ENCODE assay signal across 17 cellular contexts in genomic region chr13:43232144-43232840, GRCh38.
DNase-seq lines count a peak whose midpoint lies in the region; ATAC-seq and TF ChIP-seq lines count a peak whose summit lies in the region.
"Had no signal": no experiment of that assay in that cellular context is flagged by ENCODE, and none has a peak within 500 bp of the region (broad histone marks: within the 10 kb centered on the region; RNA-seq: fewer than 3 reads in every experiment).

No MANE protein-coding gene starts in this region.

- no peak overlapping the region for H3K27ac Mint-ChIP-seq in glutamatergic neuron (ENCODE audit: unreplicated experiment)
- H3K27ac Mint-ChIP-seq in activated T-helper 17 cell treated with anti-CD3 and anti-CD28 coated beads, Interleukin-2, amount 50 U/mL, for 72 hours: no peak overlapping the region
- H3K27ac Mint-ChIP-seq in activated CD4-positive, alpha-beta T cell treated with anti-CD3 and anti-CD28 coated beads for 36 hours: no peak overlapping the region
- H3K27ac Mint-ChIP-seq: HFFc6 had no signal

- H3K4me3 ChIP-seq in ACC112 (ENCODE audit: low read depth, low read length) (no peak overlapping the region), PC-9 (no peak overlapping the region), cardiac fibroblast (replicated peaks in 1 of 2; ENCODE audit: low read depth in 2 of 2, low read length in 2 of 2) (no peak overlapping the region)
- H3K4me3 ChIP-seq: K562, SJCRH30 had no signal

- no peaks in the 10 kb centered on the region for H3K9me2 ChIP-seq in PC-9 (ENCODE audit: insufficient read depth)

- no peaks in the 10 kb centered on the region for H3K36me3 Mint-ChIP-seq in glutamatergic neuron (ENCODE audit: unreplicated experiment)
- H3K36me3 Mint-ChIP-seq in activated T-helper 17 cell treated with anti-CD3 and anti-CD28 coated beads, Interleukin-2, amount 50 U/mL, for 72 hours (ENCODE audit: low read depth): no peaks in the 10 kb centered on the region
- no peaks in the 10 kb centered on the region for H3K36me3 Mint-ChIP-seq in activated CD4-positive, alpha-beta T cell treated with anti-CD3 and anti-CD28 coated beads for 36 hours (ENCODE audit: low read depth)

- POLR2A ChIA-PET in PC-9 (lab: Charles Lee; ENCODE audit: unreplicated experiment): no interaction called here
- POLR2A ChIA-PET in activated CD4-positive, alpha-beta T cell treated with anti-CD3 and anti-CD28 coated beads for 36 hours (lab: Charles Lee): no interaction called here

- H3K36me3 ChIP-seq in ACC112 (ENCODE audit: insufficient read depth, low read length) (no peaks in the 10 kb centered on the region), PC-9 (ENCODE audit: low read depth) (no peaks in the 10 kb centered on the region)
- H3K36me3 ChIP-seq: SJCRH30 had no signal

- CTCF ChIA-PET in PC-9 (lab: Charles Lee): no interaction called here
- CTCF ChIA-PET in activated CD4-positive, alpha-beta T cell treated with anti-CD3 and anti-CD28 coated beads for 36 hours (lab: Charles Lee): no interaction called here

- no peak overlapping the region for H3K4me3 Mint-ChIP-seq in glutamatergic neuron (ENCODE audit: unreplicated experiment)
- no peak overlapping the region for H3K4me3 Mint-ChIP-seq in activated T-helper 17 cell treated with anti-CD3 and anti-CD28 coated beads, Interleukin-2, amount 50 U/mL, for 72 hours
- no peak overlapping the region for H3K4me3 Mint-ChIP-seq in activated CD4-positive, alpha-beta T cell treated with anti-CD3 and anti-CD28 coated beads for 36 hours
- H3K4me3 Mint-ChIP-seq: HFFc6 had no signal

- H2AFZ ChIP-seq in ACC112 (ENCODE audit: low read length, unreplicated experiment) (no peak overlapping the region), PC-9 (no peak overlapping the region)

- peaks cover 8% of the 10 kb centered on the region for H3K4me1 Mint-ChIP-seq in glutamatergic neuron (ENCODE audit: low read depth, unreplicated experiment)
- no peaks in the 10 kb centered on the region for H3K4me1 Mint-ChIP-seq in activated T-helper 17 cell treated with anti-CD3 and anti-CD28 coated beads, Interleukin-2, amount 50 U/mL, for 72 hours
- no peaks in the 10 kb centered on the region for H3K4me1 Mint-ChIP-seq in activated CD4-positive, alpha-beta T cell treated with anti-CD3 and anti-CD28 coated beads for 36 hours

- no peaks in the 10 kb centered on the region for H3F3A ChIP-seq in PC-9 (ENCODE audit: insufficient read depth, low read depth)

- no peak for ATAC-seq in activated T-helper 17 cell treated with anti-CD3 and anti-CD28 coated beads, Interleukin-2, amount 50 U/mL, for 72 hours (replicated peaks)
- no peak for ATAC-seq in activated CD4-positive, alpha-beta T cell treated with anti-CD3 and anti-CD28 coated beads for 36 hours
- ATAC-seq: K562 had no signal

- H3K27me3 ChIP-seq in ACC112 (ENCODE audit: insufficient read depth, low read length): no peaks in the 10 kb centered on the region
- no peaks in the 10 kb centered on the region for H3K27me3 ChIP-seq in PC-9 (ENCODE audit: insufficient read depth, low read depth)
- H3K27me3 ChIP-seq: SJCRH30 had no signal

- H3K4me1 ChIP-seq in ACC112 (ENCODE audit: control insufficient read depth, insufficient read depth, low read length, unreplicated experiment) (peaks cover 31% of the 10 kb centered on the region), PC-9 (replicated peaks; ENCODE audit: insufficient read depth) (peaks cover 11% of the 10 kb centered on the region; the same call in 1 of the 2 replicates)

- H3K27ac ChIP-seq in ACC112 (ENCODE audit: low read depth, low read length) (peak overlapping the region; percentile 60), PC-9 (peak overlapping the region; percentile 9; the same call in 1 of the 2 replicates)
- H3K27ac ChIP-seq: C4-2B had no signal

- BruUV-seq in PC-9 (replicated peaks; lab: Mats Ljungman, UMichigan): no TSS peak

- H4K20me1 ChIP-seq in PC-9 (ENCODE audit: insufficient read depth): no peaks in the 10 kb centered on the region

- no peaks in the 10 kb centered on the region for H3K9me3 ChIP-seq in PC-9 (ENCODE audit: insufficient read depth, low read depth)
- H3K9me3 ChIP-seq: SJCRH30 had no signal

- TF ChIP-seq CTCF in PC-9 (conservative IDR thresholded peaks at IDR 0.05) (no peak), cardiac fibroblast (IDR thresholded peaks at IDR 0.05; ENCODE audit: low read depth, low read length) (no peak), glutamatergic neuron (IDR thresholded peaks at IDR 0.05; ENCODE audit: partially characterized antibody, unreplicated experiment) (no peak)

- no peak overlapping the region for H3K4me2 ChIP-seq in PC-9

- H3K9me3 Mint-ChIP-seq in glutamatergic neuron (ENCODE audit: unreplicated experiment): peaks cover 1% of the 10 kb centered on the region
- no peaks in the 10 kb centered on the region for H3K9me3 Mint-ChIP-seq in activated T-helper 17 cell treated with anti-CD3 and anti-CD28 coated beads, Interleukin-2, amount 50 U/mL, for 72 hours
- H3K9me3 Mint-ChIP-seq in activated CD4-positive, alpha-beta T cell treated with anti-CD3 and anti-CD28 coated beads for 36 hours (ENCODE audit: low read depth): no peaks in the 10 kb centered on the region
- H3K9me3 Mint-ChIP-seq: HFFc6 had no signal

- H3K27me3 Mint-ChIP-seq in glutamatergic neuron (ENCODE audit: unreplicated experiment): peaks cover 2% of the 10 kb centered on the region
- peaks cover 8% of the 10 kb centered on the region for H3K27me3 Mint-ChIP-seq in activated T-helper 17 cell treated with anti-CD3 and anti-CD28 coated beads, Interleukin-2, amount 50 U/mL, for 72 hours
- H3K27me3 Mint-ChIP-seq in activated CD4-positive, alpha-beta T cell treated with anti-CD3 and anti-CD28 coated beads for 36 hours: no peaks in the 10 kb centered on the region

- no peaks in the 10 kb centered on the region for H3K79me2 ChIP-seq in ACC112 (ENCODE audit: control insufficient read depth, insufficient read depth, low read length, unreplicated experiment)
- H3K79me2 ChIP-seq in PC-9 (ENCODE audit: low read depth): no peaks in the 10 kb centered on the region

- intact Hi-C loops in PC-9 (cut with micrococcal nuclease; ENCODE audit: unreplicated experiment): no loop called here
- intact Hi-C loops in activated CD4-positive, alpha-beta T cell treated with anti-CD3 and anti-CD28 coated beads for 36 hours (cut with DNase I, micrococcal nuclease): no loop called here

- DNase-seq in PC-9 (peak in 1 of 2 experiments; percentile 37), cardiac fibroblast (ENCODE audit: low read depth in 2 of 2) (peak; percentile 6 to 9), fibroblast of the conjunctiva (ENCODE audit: low read depth) (peak; percentile 40), glutamatergic neuron (no peak), C1 segment of cervical spinal cord (lab: John Stamatoyannopoulos, UW) (no peak)
- DNase-seq in activated CD4-positive, alpha-beta T cell treated with anti-CD3 and anti-CD28 coated beads for 36 hours: no peak
- DNase-seq: 8988T, DND-41, H7, NCI-H187, NCI-H524 treated with DMSO at 0.1 percent for 48 hours, SJCRH30 had no signal

Comparison
In these comparisons a context has a peak if more than half of its experiments do, and no peak if none do; other contexts are left out.
1. DNase-seq: peak in cardiac fibroblast (2 of 2) and fibroblast of the conjunctiva (single experiment); none in glutamatergic neuron (single experiment), C1 segment of cervical spinal cord (0 of 14) and activated CD4-positive, alpha-beta T cell treated with anti-CD3 and anti-CD28 coated beads for 36 hours (single experiment).